Comparison of ENCODE assay signal across 9 cellular contexts in genomic region chr7:2452074-2452507, GRCh38. TPM values are rescaled to one million over a fixed set of nuclear protein-coding genes. Genes with fewer than 3 reads are reported as not detected.
DNase-seq lines count a peak whose midpoint lies in the region; ATAC-seq, FAIRE-seq and TF ChIP-seq lines count a peak whose summit lies in the region.
"Had no signal": no experiment of that assay in that cellular context is flagged by ENCODE, and none has a peak within 500 bp of the region (broad histone marks: within the 10 kb centered on the region; RNA-seq: fewer than 3 reads in every experiment).

No MANE protein-coding gene starts in this region.

- no peak overlapping the region for H2AFZ ChIP-seq in Loucy (ENCODE audit: low read length)

- CTCF ChIA-PET in A549 (lab: Yijun Ruan, JAX): interaction anchor here (0.6 to 14.3 kb wide), 35 partner anchors 12 to 878 kb away, joined by 3 to 275 read pairs (median 5); no protein-coding TSS in a partner anchor

- no peak for TF ChIP-seq EP300 in A549 (IDR thresholded peaks at IDR 0.05)

- H3K4me3 ChIP-seq in A549: peak overlapping the region; percentile 39; the same call in 1 of the 3 replicates
- peak overlapping the region; percentile 68 for H3K4me3 ChIP-seq in Loucy (ENCODE audit: low read length, poor library complexity, severe bottlenecking)
- H3K4me3 ChIP-seq in effector memory CD4-positive, alpha-beta T cell (ENCODE audit: insufficient read depth, low read depth, low read length, poor library complexity, severe bottlenecking): peak overlapping the region; percentile 39
- no peak overlapping the region for H3K4me3 ChIP-seq in foreskin fibroblast (ENCODE audit: low read depth in 1 of 2, low read length in 2 of 2)

- H3K4me2 ChIP-seq in A549: peak overlapping the region; percentile 100
- peak overlapping the region; percentile 90 for H3K4me2 ChIP-seq in Loucy (ENCODE audit: low read depth, low read length, poor library complexity, severe bottlenecking)

- H3K9ac ChIP-seq in Loucy (ENCODE audit: low read depth, low read length, poor library complexity, severe bottlenecking): peak overlapping the region; percentile 56

- 41% methylated on average over 8 of the region's 16 CpGs for WGBS in A549 (ENCODE audit: missing lambda C conversion rate)

- no peak for FAIRE-seq in A549 (lab: Jason Lieb, UNC)

- ATAC-seq in A549 (peak; percentile 54 to 61), GM18867 (IDR thresholded peaks at IDR 0.05; ENCODE audit: unreplicated experiment) (peak; percentile 31), GM18861 (IDR thresholded peaks at IDR 0.05; ENCODE audit: unreplicated experiment) (no peak)

- no peaks in the 10 kb centered on the region for H3K9me2 ChIP-seq in Loucy (replicated peaks; ENCODE audit: low read depth, low read length)

- TF ChIP-seq RAD21 in A549 (conservative IDR thresholded peaks at IDR 0.05 in 1 of 2, IDR thresholded peaks at IDR 0.05 in 1 of 2): no peak

- DNase-seq in A549 (ENCODE audit: low read depth in 1 of 2, low spot score in 1 of 2): no peak
- no peak for DNase-seq in effector memory CD4-positive, alpha-beta T cell
- no peak for DNase-seq in osteocyte (ENCODE audit: extremely low spot score, unreplicated experiment)
- DNase-seq in foreskin fibroblast: no peak
- DNase-seq in KG1 (lab: John Stamatoyannopoulos, UW): no peak

- H3K36me3 ChIP-seq in Loucy (ENCODE audit: insufficient read depth, low read length): no peaks in the 10 kb centered on the region
- H3K36me3 ChIP-seq in effector memory CD4-positive, alpha-beta T cell (ENCODE audit: control insufficient read depth, insufficient read depth, low read length): no peaks in the 10 kb centered on the region

- H3K4me3 Mint-ChIP-seq in osteocyte (ENCODE audit: unreplicated experiment): no peak overlapping the region

- POLR2A ChIA-PET in A549 (lab: Yijun Ruan, JAX): interaction anchor here (0.6 to 0.8 kb wide), 2 partner anchors 17 to 179 kb away, joined by 3 to 15 read pairs; no protein-coding TSS in a partner anchor

- peak overlapping the region; percentile 84 to 88 for H3K27ac ChIP-seq in A549
- H3K27ac ChIP-seq in effector memory CD4-positive, alpha-beta T cell (ENCODE audit: insufficient read depth, low read length, poor library complexity, severe bottlenecking): no peak overlapping the region

- peaks cover 2% of the 10 kb centered on the region for H3K36me3 Mint-ChIP-seq in osteocyte (ENCODE audit: unreplicated experiment)

- H3F3A ChIP-seq in Loucy (ENCODE audit: low read depth): no peaks in the 10 kb centered on the region

- TF ChIP-seq CTCF in A549 (IDR thresholded peaks at IDR 0.05) (no peak), Loucy (conservative IDR thresholded peaks at IDR 0.05; ENCODE audit: low read length) (no peak), osteocyte (IDR thresholded peaks at IDR 0.05) (no peak), foreskin fibroblast (IDR thresholded peaks at IDR 0.05; ENCODE audit: low read depth, low read length) (no peak)

- H3K27me3 Mint-ChIP-seq in osteocyte (ENCODE audit: unreplicated experiment): no peaks in the 10 kb centered on the region

- peaks cover 11% of the 10 kb centered on the region for H3K4me1 ChIP-seq in A549
- H3K4me1 ChIP-seq in Loucy (ENCODE audit: insufficient read depth, low read length, poor library complexity, severe bottlenecking): peaks cover 7% of the 10 kb centered on the region
- H3K4me1 ChIP-seq in effector memory CD4-positive, alpha-beta T cell (ENCODE audit: control insufficient read depth, insufficient read depth, low read length, poor library complexity, severe bottlenecking): peaks cover 11% of the 10 kb centered on the region

- H4K20me1 ChIP-seq in Loucy (ENCODE audit: insufficient read depth, low read length, poor library complexity, severe bottlenecking): no peaks in the 10 kb centered on the region

- H3K4me1 Mint-ChIP-seq in osteocyte (ENCODE audit: unreplicated experiment): peaks cover 13% of the 10 kb centered on the region

- H3K9me3 ChIP-seq in A549 (no peaks in the 10 kb centered on the region), Loucy (ENCODE audit: insufficient read depth, low read depth, low read length) (no peaks in the 10 kb centered on the region)
- no peaks in the 10 kb centered on the region for H3K9me3 ChIP-seq in effector memory CD4-positive, alpha-beta T cell (ENCODE audit: control insufficient read depth, low read length)

- TF ChIP-seq POLR2A in A549 (IDR thresholded peaks at IDR 0.05; ENCODE audit: low read length): no peak

- no peaks in the 10 kb centered on the region for H3K9me3 Mint-ChIP-seq in osteocyte (ENCODE audit: unreplicated experiment)

- H3K79me2 ChIP-seq in Loucy (ENCODE audit: insufficient read depth, low read length): no peaks in the 10 kb centered on the region

- peak overlapping the region; percentile 38 for H3K27ac Mint-ChIP-seq in osteocyte (ENCODE audit: unreplicated experiment)

- H3K27me3 ChIP-seq in Loucy (ENCODE audit: insufficient read depth, low read length, poor library complexity, severe bottlenecking): no peaks in the 10 kb centered on the region
- no peaks in the 10 kb centered on the region for H3K27me3 ChIP-seq in effector memory CD4-positive, alpha-beta T cell (replicated peaks; ENCODE audit: control insufficient read depth, insufficient read depth, low read length, poor library complexity, severe bottlenecking)

TF ChIP-seq in A549, 52 proteins besides CTCF, POLR2A, EP300 and RAD21:
- TF ChIP-seq ELK1 (IDR thresholded peaks at IDR 0.05; ENCODE audit: low read depth, low read length): no peak
- TF ChIP-seq ESRRA (IDR thresholded peaks at IDR 0.05; ENCODE audit: borderline replicate concordance, low read length): no peak
- no peak for TF ChIP-seq USF2 (IDR thresholded peaks at IDR 0.05)
- TF ChIP-seq PBX3 (IDR thresholded peaks at IDR 0.05): no peak
- no peak for TF ChIP-seq ATOH8 (CRISPR knock-in tag; IDR thresholded peaks at IDR 0.05; ENCODE audit: low read depth)
- TF ChIP-seq JUNB (IDR thresholded peaks at IDR 0.05): no peak
- TF ChIP-seq GATA3 (IDR thresholded peaks at IDR 0.05; ENCODE audit: borderline replicate concordance): no peak
- TF ChIP-seq JUN (IDR thresholded peaks at IDR 0.05): no peak
- no peak for TF ChIP-seq NR3C1 (IDR thresholded peaks at IDR 0.05)
- no peak for TF ChIP-seq FOSL2 (IDR thresholded peaks at IDR 0.05)
- TF ChIP-seq FOSL2 (CRISPR knock-in tag; IDR thresholded peaks at IDR 0.05): no peak
- TF ChIP-seq RCOR1 (IDR thresholded peaks at IDR 0.05; ENCODE audit: low read depth, low read length): no peak
- no peak for TF ChIP-seq HEYL (CRISPR knock-in tag; IDR thresholded peaks at IDR 0.05)
- TF ChIP-seq SREBF2 (IDR thresholded peaks at IDR 0.05): no peak
- no peak for TF ChIP-seq EHMT2 (IDR thresholded peaks at IDR 0.05; ENCODE audit: low read depth)
- TF ChIP-seq MAX (IDR thresholded peaks at IDR 0.05): no peak
- no peak for TF ChIP-seq CBX2 (IDR thresholded peaks at IDR 0.05; ENCODE audit: borderline replicate concordance, low read depth)

RNA-seq across cellular contexts. Expression of gene GRIFIN, which starts 24.1 kb away (rescaled TPM):
- polyA plus RNA-seq in A549 (2011; rRNA removed) (not detected in 2 replicates), A549 (2017; fragmentation: RNase III; extraction: RNeasy Plus Mini Kit Qiagen cat#74134 plus additional on column Dnase treatment) (not detected in 3 replicates)
- not detected in 2 replicates for polyA plus RNA-seq in A549 (2012; cell fraction: cytosol; rRNA removed)
- not detected in 2 replicates for polyA plus RNA-seq in A549 (2012; cell fraction: nucleus; rRNA removed)
- polyA minus RNA-seq in A549 (2011; rRNA and poly(A)+ RNA removed): not detected in 2 replicates
- not detected in 2 replicates for total RNA-seq in osteocyte
- total RNA-seq: activated CD8-positive, alpha-beta memory T cell treated with anti-CD3 and anti-CD28 coated beads for 36 hours had no signal

RNA-seq across cellular contexts. Expression of gene CHST12, which starts 48.7 kb away (rescaled TPM):
- polyA plus RNA-seq in A549 (2011; rRNA removed): 5.6 and 6.2 TPM in 2 replicates
- polyA plus RNA-seq in A549 (2012; cell fraction: cytosol; rRNA removed): 14.8 and 22.4 TPM in 2 replicates
- 21.2 and 32.0 TPM in 2 replicates for polyA plus RNA-seq in A549 (2012; cell fraction: nucleus; rRNA removed)
- 9.4 to 12.0 TPM (median 11.3 TPM) in 3 replicates for polyA plus RNA-seq in A549 (2017; fragmentation: RNase III; extraction: RNeasy Plus Mini Kit Qiagen cat#74134 plus additional on column Dnase treatment)
- 2.6 and 3.6 TPM in 2 replicates for polyA minus RNA-seq in A549 (2011; rRNA and poly(A)+ RNA removed)
- total RNA-seq in osteocyte: 28.0 and 30.2 TPM in 2 replicates

Comparison
In these comparisons a context has a peak if more than half of its experiments do, and no peak if none do; other contexts are left out.
1. H3K4me3 ChIP-seq: peak in A549 (single experiment), Loucy (single experiment) and effector memory CD4-positive, alpha-beta T cell (single experiment); none in foreskin fibroblast (0 of 2).